In the genomic region with DNA sequence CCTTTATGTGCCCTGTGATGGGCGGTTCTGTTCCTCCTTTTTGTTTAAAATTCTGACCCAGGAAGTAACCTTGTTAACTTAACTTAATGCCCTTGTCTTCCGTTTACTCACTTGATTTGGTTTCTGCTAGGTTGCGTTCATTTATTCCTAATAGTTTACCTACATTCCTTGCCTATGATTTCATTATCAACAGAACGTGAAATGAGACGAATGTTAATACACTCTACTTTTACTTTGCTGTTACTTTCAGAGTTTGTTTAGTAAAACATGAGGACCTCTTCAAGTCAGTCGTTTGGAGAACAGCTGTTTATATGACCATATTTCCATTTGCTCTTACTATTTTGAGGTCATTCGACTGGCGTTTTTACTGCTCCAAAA, we compare ENCODE assay signal across 8 cellular contexts. TPM values are rescaled to one million over a fixed set of nuclear protein-coding genes. Genes with fewer than 3 reads are reported as not detected.
DNase-seq lines count a peak whose midpoint lies in the region; ATAC-seq, FAIRE-seq and TF ChIP-seq lines count a peak whose summit lies in the region.

No MANE protein-coding gene starts in this region.

- 0% methylated on average over 8 of the region's 8 CpGs for WGBS in pancreas, 2 donors

- no peak overlapping the region for H2AFZ ChIP-seq in OCI-LY1 (ENCODE audit: low read length)

- H3K4me3 ChIP-seq in OCI-LY1 (ENCODE audit: low read depth, low read length, poor library complexity, severe bottlenecking): peak overlapping the region; percentile 95
- peak overlapping the region; percentile 69 to 98 (median 86) for H3K4me3 ChIP-seq in pancreas

- peaks cover 54% of the 10 kb centered on the region for H3K79me2 ChIP-seq in OCI-LY1 (ENCODE audit: insufficient read depth, low read length)

- TF ChIP-seq CTCF in OCI-LY1 (IDR thresholded peaks at IDR 0.05; ENCODE audit: low read length) (no peak), pancreas (IDR thresholded peaks at IDR 0.05) (no peak)

- peak overlapping the region; percentile 99 for H3K4me2 ChIP-seq in OCI-LY1 (ENCODE audit: low read length)

- intact Hi-C loops in pancreas (cut with DNase I): no loop called here

- FAIRE-seq in pancreas (lab: Jason Lieb, UNC): no peak

- H3K36me3 ChIP-seq in ES-I3 (ENCODE audit: insufficient read depth, low read length): no peaks in the 10 kb centered on the region
- peaks cover 27% of the 10 kb centered on the region for H3K36me3 ChIP-seq in OCI-LY1 (ENCODE audit: insufficient read depth, low read length)
- no peaks in the 10 kb centered on the region for H3K36me3 ChIP-seq in pancreas

- no peaks in the 10 kb centered on the region for H3K27me3 ChIP-seq in OCI-LY1 (ENCODE audit: insufficient read depth, low read length)
- no peaks in the 10 kb centered on the region for H3K27me3 ChIP-seq in pancreas

- H3K9ac ChIP-seq in ES-I3 (ENCODE audit: low read depth, low read length) (peak overlapping the region; percentile 79), OCI-LY1 (ENCODE audit: low read length) (peak overlapping the region; percentile 93)

- ATAC-seq in pancreas: peak in 2 of 4 donors; percentile 2
- no peak for ATAC-seq in HG02981 (IDR thresholded peaks at IDR 0.05; ENCODE audit: unreplicated experiment)
- no peak for ATAC-seq in GM18498 (IDR thresholded peaks at IDR 0.05; ENCODE audit: unreplicated experiment)

- H3K27ac ChIP-seq in OCI-LY1 (ENCODE audit: low read depth, low read length, poor library complexity, severe bottlenecking): peak overlapping the region; percentile 86
- H3K27ac ChIP-seq in epithelial cell of prostate: peak overlapping the region; percentile 92
- H3K27ac ChIP-seq in pancreas: peak overlapping the region; percentile 61 to 93 (median 85)

- no peaks in the 10 kb centered on the region for H3K9me3 ChIP-seq in ES-I3 (ENCODE audit: control insufficient read depth, insufficient read depth, low read length)
- H3K9me3 ChIP-seq in OCI-LY1 (ENCODE audit: low read length): no peaks in the 10 kb centered on the region
- no peaks in the 10 kb centered on the region for H3K9me3 ChIP-seq in pancreas

- H3K9me2 ChIP-seq in OCI-LY1 (ENCODE audit: low read depth, low read length): no peaks in the 10 kb centered on the region

- H3K4me1 ChIP-seq in ES-I3 (ENCODE audit: insufficient read depth, low read length) (peaks cover 12% of the 10 kb centered on the region; the same call in 1 of the 2 replicates), OCI-LY1 (ENCODE audit: insufficient read depth, low read length, severe bottlenecking) (peaks cover 44% of the 10 kb centered on the region), pancreas (peaks cover 0 to 11% (median 9%) of the 10 kb centered on the region in 3 donors)

- H4K20me1 ChIP-seq in OCI-LY1 (ENCODE audit: insufficient read depth, low read length): no peaks in the 10 kb centered on the region

- H3F3A ChIP-seq in OCI-LY1 (ENCODE audit: insufficient read depth, low read length): 0 out of 2 replicates have a peak, but pooled peaks cover 1% of the 10 kb centered on the region

- DNase-seq in epithelial cell of prostate (ENCODE audit: low read depth, low spot score): peak; percentile 10
- DNase-seq in pancreas: no peak
- DNase-seq in NCI-H748 (lab: John Stamatoyannopoulos, UW; ENCODE audit: unreplicated experiment): no peak
- DNase-seq in stimulated activated CD8-positive, alpha-beta memory T cell treated with anti-CD3 and anti-CD28 coated beads, Interleukin-4, amount 100 ng/mL, for 48 hours: no peak

RNA-seq across cellular contexts. Expression of gene CEP192, which starts 0.7 kb away (rescaled TPM):
- total RNA-seq in pancreas: 10 to 100 TPM; 10.3 to 20.7 (median 14.0) TPM
- polyA plus RNA-seq in pancreas: 10 to 100 TPM in 1 of 2 donors, 1 to 10 TPM in 1; 6.7 to 21.7 TPM

RNA-seq across cellular contexts. Expression of gene SEH1L, which starts 44.0 kb away (rescaled TPM):
- 10 to 100 TPM; 16.7 to 23.7 (median 19.7) TPM for total RNA-seq in pancreas
- 10 to 100 TPM in 1 of 2 donors, 1 to 10 TPM in 1; 9.4 to 14.2 TPM for polyA plus RNA-seq in pancreas
